ENCODE assay signal across 15 cellular contexts in genomic region chr2:7845332-7845731, GRCh38.
DNase-seq lines count a peak whose midpoint lies in the region; FAIRE-seq and TF ChIP-seq lines count a peak whose summit lies in the region.
"Had no signal": no experiment of that assay in that cellular context is flagged by ENCODE, and none has a peak within 500 bp of the region (broad histone marks: within the 10 kb centered on the region; RNA-seq: fewer than 3 reads in every experiment).

No MANE protein-coding gene starts in this region.

- no peak overlapping the region for H2AFZ ChIP-seq in keratinocyte (ENCODE audit: control insufficient read depth, low read length)

- H3K4me3 ChIP-seq in AG10803 (ENCODE audit: low read length): 0 out of 2 replicates have a peak overlapping the region, but pooled peaks have one; percentile 2
- no peak overlapping the region for H3K4me3 ChIP-seq in bronchial epithelial cell (ENCODE audit: low read depth, low read length)
- no peak overlapping the region for H3K4me3 ChIP-seq in keratinocyte (ENCODE audit: control insufficient read depth in 2 of 3, extremely low read depth in 1 of 3, insufficient read depth in 2 of 3, low read depth in 1 of 3, low read length in 3 of 3)
- H3K4me3 ChIP-seq: heart right ventricle, sigmoid colon had no signal

- peak overlapping the region; percentile 3 for H3K4me2 ChIP-seq in keratinocyte (ENCODE audit: control insufficient read depth, extremely low read depth, insufficient read depth, low read depth, low read length)

- H3K9ac ChIP-seq in keratinocyte (ENCODE audit: control insufficient read depth, extremely low read depth, insufficient read depth, low read length): no peak overlapping the region

- DNase-seq in AG10803 (ENCODE audit: low read depth) (peak; percentile 99), HT1080 (ENCODE audit: low read depth) (peak; percentile 70), bronchial epithelial cell (ENCODE audit: low read depth) (peak; percentile 57), keratinocyte (ENCODE audit: low read depth, low spot score) (no peak), NOMO-1 treated with DMSO at 0.1 percent for 48 hours (lab: John Stamatoyannopoulos, UW; ENCODE audit: unreplicated experiment) (no peak), pons (ENCODE audit: low spot score) (no peak), KG1 (lab: John Stamatoyannopoulos, UW) (no peak)
- no peak for DNase-seq in activated CD4-positive, alpha-beta T cell treated with anti-CD3 and anti-CD28 coated beads for 48 hours
- DNase-seq: activated CD8-positive, alpha-beta memory T cell treated with anti-CD3 and anti-CD28 coated beads, Interleukin-2, amount 50 U/mL, for 4 hours; CD4-positive, alpha-beta memory T cell; GF-D8; heart right ventricle; NCI-H2029 treated with DMSO at 0.1 percent for 48 hours; sigmoid colon; WERI-Rb-1 had no signal

- H3K27me3 ChIP-seq in bronchial epithelial cell (ENCODE audit: control insufficient read depth, insufficient read depth, low read length) (no peaks in the 10 kb centered on the region), keratinocyte (ENCODE audit: control insufficient read depth, extremely low read depth, insufficient read depth, low read length) (no peaks in the 10 kb centered on the region)
- H3K27me3 ChIP-seq: heart right ventricle, sigmoid colon had no signal

- no peak overlapping the region for H3K27ac ChIP-seq in keratinocyte (ENCODE audit: control insufficient read depth, insufficient read depth, low read length)
- H3K27ac ChIP-seq: heart right ventricle, WERI-Rb-1 had no signal

- no peaks in the 10 kb centered on the region for H3K9me1 ChIP-seq in keratinocyte (ENCODE audit: control insufficient read depth, extremely low read depth, insufficient read depth, low read length)

- no peak for FAIRE-seq in bronchial epithelial cell (lab: Jason Lieb, UNC)
- FAIRE-seq in keratinocyte (lab: Jason Lieb, UNC): peak; percentile 64

- H3K36me3 ChIP-seq in bronchial epithelial cell (ENCODE audit: control insufficient read depth, insufficient read depth, low read length) (no peaks in the 10 kb centered on the region), keratinocyte (ENCODE audit: control insufficient read depth in 2 of 2, extremely low read depth in 1 of 2, insufficient read depth in 2 of 2, low read length in 2 of 2) (no peaks in the 10 kb centered on the region)
- H3K36me3 ChIP-seq: heart right ventricle, sigmoid colon, WERI-Rb-1 had no signal

- H3K9me3 ChIP-seq in keratinocyte (ENCODE audit: control insufficient read depth, low read depth, low read length): no peaks in the 10 kb centered on the region
- H3K9me3 ChIP-seq: sigmoid colon had no signal

- peaks cover 31% of the 10 kb centered on the region for H3K4me1 ChIP-seq in keratinocyte (ENCODE audit: control insufficient read depth, extremely low read depth, insufficient read depth, low read length)

- H3K79me2 ChIP-seq in keratinocyte (ENCODE audit: control insufficient read depth, insufficient read depth, low read length): no peaks in the 10 kb centered on the region

- dilution Hi-C loops in keratinocyte (cut with MboI; ENCODE audit: extremely low pct_ligation_motif_present, low sequenced_read_pairs): no loop called here

- H4K20me1 ChIP-seq in keratinocyte (ENCODE audit: control insufficient read depth, extremely low read depth, insufficient read depth, low read length): no peaks in the 10 kb centered on the region

- TF ChIP-seq CTCF in AG10803 (conservative IDR thresholded peaks at IDR 0.05; ENCODE audit: low read length): no peak
- no peak for TF ChIP-seq CTCF in bronchial epithelial cell (IDR thresholded peaks at IDR 0.05; ENCODE audit: insufficient read depth, low read length, severe bottlenecking)
- TF ChIP-seq CTCF in keratinocyte (optimal IDR thresholded peaks at IDR 0.05 in 1 of 3, IDR thresholded peaks at IDR 0.05 in 1 of 3, conservative IDR thresholded peaks at IDR 0.05 in 1 of 3; ENCODE audit: extremely low read depth in 1 of 3, insufficient read depth in 2 of 3, low read length in 3 of 3): no peak

Comparison
In these comparisons a context has a peak if more than half of its experiments do, and no peak if none do; other contexts are left out.
1. DNase-seq: peak in AG10803 (single experiment), HT1080 (single experiment) and bronchial epithelial cell (single experiment); none in keratinocyte (single experiment), activated CD4-positive, alpha-beta T cell treated with anti-CD3 and anti-CD28 coated beads for 48 hours (single experiment), NOMO-1 treated with DMSO at 0.1 percent for 48 hours (single experiment), pons (single experiment) and KG1 (single experiment).